ENCODE assay signal across 16 cellular contexts in genomic region chr1:21759818-21760217, GRCh38. TPM values are rescaled to one million over a fixed set of nuclear protein-coding genes. Genes with fewer than 3 reads are reported as not detected.
"Had no signal": no experiment of that assay in that cellular context is flagged by ENCODE, and none has a peak within 500 bp of the region (broad histone marks: within the 10 kb centered on the region; RNA-seq: fewer than 3 reads in every experiment).

No MANE protein-coding gene starts in this region.

- H3K27ac Mint-ChIP-seq: activated CD8-positive, alpha-beta T cell treated with anti-CD3 and anti-CD28 coated beads for 36 hours; activated T-helper 1 cell treated with anti-CD3 and anti-CD28 coated beads, Interleukin-12 subunit alpha, Interleukin-12 subunit beta, Interleukin-2, Interleukin-4 antibody, amounts not matched to agents 30 ng/mL and 10 ng/mL and 1 ng/mL, durations not matched to agents 14 hours and 24 hours and 36 hours; T-cell had no signal

- H3K9me3 ChIP-seq: adrenal gland, transverse colon, vagina had no signal

- H3K27ac ChIP-seq: adrenal gland, transverse colon, vagina had no signal

- H3K4me3 ChIP-seq: adrenal gland, lung, transverse colon, vagina had no signal

- DNase-seq: activated CD8-positive, alpha-beta T cell treated with anti-CD3 and anti-CD28 coated beads for 36 hours; activated naive CD4-positive, alpha-beta T cell treated with Interleukin-2 at 50 U/mL for 16 hours; dermis blood vessel endothelial cell; effector memory CD8-positive, alpha-beta T cell; erythroblast; islet precursor cell; midbrain; stimulated activated naive CD4-positive, alpha-beta T cell; T-cell; T-helper 9 cell; transverse colon had no signal

- H3K9me3 Mint-ChIP-seq: activated CD8-positive, alpha-beta T cell treated with anti-CD3 and anti-CD28 coated beads for 36 hours; activated T-helper 1 cell treated with anti-CD3 and anti-CD28 coated beads, Interleukin-12 subunit alpha, Interleukin-12 subunit beta, Interleukin-2, Interleukin-4 antibody, amounts not matched to agents 30 ng/mL and 10 ng/mL and 1 ng/mL, durations not matched to agents 14 hours and 24 hours and 36 hours; effector memory CD8-positive, alpha-beta T cell; T-cell had no signal

- H3K4me3 Mint-ChIP-seq: activated CD8-positive, alpha-beta T cell treated with anti-CD3 and anti-CD28 coated beads for 36 hours; activated T-helper 1 cell treated with anti-CD3 and anti-CD28 coated beads, Interleukin-12 subunit alpha, Interleukin-12 subunit beta, Interleukin-2, Interleukin-4 antibody, amounts not matched to agents 30 ng/mL and 10 ng/mL and 1 ng/mL, durations not matched to agents 14 hours and 24 hours and 36 hours; effector memory CD8-positive, alpha-beta T cell; T-cell had no signal

- H3K27me3 Mint-ChIP-seq: activated CD8-positive, alpha-beta T cell treated with anti-CD3 and anti-CD28 coated beads for 36 hours; effector memory CD8-positive, alpha-beta T cell; T-cell had no signal

- H3K27me3 ChIP-seq: adrenal gland, transverse colon, vagina had no signal

RNA-seq across cellular contexts. Expression of gene LDLRAD2, which starts 52.2 kb away (rescaled TPM):
- total RNA-seq: activated T-helper 1 cell treated with anti-CD3 and anti-CD28 coated beads, Interleukin-12 subunit alpha, Interleukin-12 subunit beta, Interleukin-2, Interleukin-4 antibody, amounts not matched to agents 30 ng/mL and 10 ng/mL and 1 ng/mL, durations not matched to agents 14 hours and 24 hours and 36 hours; myocyte; vagina had no signal
